ENCODE assay signal across 19 cellular contexts in genomic region chr18:6776193-6776592, GRCh38. TPM values are rescaled to one million over a fixed set of nuclear protein-coding genes. Genes with fewer than 3 reads are reported as not detected.
DNase-seq lines count a peak whose midpoint lies in the region; ATAC-seq, FAIRE-seq and TF ChIP-seq lines count a peak whose summit lies in the region.
"Had no signal": no experiment of that assay in that cellular context is flagged by ENCODE, and none has a peak within 500 bp of the region (broad histone marks: within the 10 kb centered on the region; RNA-seq: fewer than 3 reads in every experiment).

No MANE protein-coding gene starts in this region.

- H3K36me3 ChIP-seq in astrocyte (ENCODE audit: insufficient read depth, low read length) (no peaks in the 10 kb centered on the region), sigmoid colon (no peaks in the 10 kb centered on the region)
- H3K36me3 ChIP-seq: cardiac muscle cell, pancreas, SJSA1, upper lobe of right lung had no signal

- H3K9me3 ChIP-seq in astrocyte (ENCODE audit: insufficient read depth, low read depth, low read length) (no peaks in the 10 kb centered on the region), sigmoid colon (no peaks in the 10 kb centered on the region)
- H3K9me3 ChIP-seq: pancreas, SJSA1, upper lobe of right lung had no signal

- no peaks in the 10 kb centered on the region for H3K27me3 Mint-ChIP-seq in astrocyte (ENCODE audit: low read depth, unreplicated experiment)
- H3K27me3 Mint-ChIP-seq: memory B cell had no signal

- H3K4me3 ChIP-seq in astrocyte (ENCODE audit: insufficient read depth, low read depth, low read length) (no peak overlapping the region), sigmoid colon (no peak overlapping the region), coronary artery (no peak overlapping the region)
- H3K4me3 ChIP-seq: cardiac muscle cell, pancreas, SJSA1, upper lobe of right lung had no signal

- no peak overlapping the region for H3K9ac ChIP-seq in astrocyte (ENCODE audit: low read length)

- no peak overlapping the region for H3K27ac ChIP-seq in astrocyte (ENCODE audit: low read depth, low read length)
- peak overlapping the region in 3 of 4 donors; percentile 63 to 81 (median 77) for H3K27ac ChIP-seq in sigmoid colon
- no peak overlapping the region for H3K27ac ChIP-seq in coronary artery
- H3K27ac ChIP-seq: cardiac muscle cell, pancreas, SJSA1, upper lobe of right lung had no signal

- H3K4me3 Mint-ChIP-seq in astrocyte (ENCODE audit: unreplicated experiment), result no peak overlapping the region
- H3K4me3 Mint-ChIP-seq: CD14-positive monocyte, memory B cell had no signal

- WGBS in sigmoid colon, 2 donors, result 67 to 72% methylated on average over 7 of the region's 7 CpGs

- TF ChIP-seq EP300 in sigmoid colon (IDR thresholded peaks at IDR 0.05), result no peak

- H3K4me1 ChIP-seq in astrocyte (ENCODE audit: insufficient read depth, low read length) (peaks cover 3% of the 10 kb centered on the region), sigmoid colon (peaks cover 0 to 21% (median 18%) of the 10 kb centered on the region in 4 donors)
- H3K4me1 ChIP-seq: pancreas had no signal

- H3K4me1 Mint-ChIP-seq in astrocyte (ENCODE audit: low read depth, unreplicated experiment), result peaks cover 38% of the 10 kb centered on the region
- H3K4me1 Mint-ChIP-seq: CD14-positive monocyte, memory B cell had no signal

- DNase-seq in EL (peak; percentile 10), astrocyte (ENCODE audit: low read depth) (peak; percentile 63), left ventricle myocardium superior (no peak), sigmoid colon (no peak), epidermal melanocyte (ENCODE audit: insufficient read length, low spot score) (no peak), DMS153 treated with DMSO at 0.1 percent for 48 hours (lab: John Stamatoyannopoulos, UW; ENCODE audit: unreplicated experiment) (no peak), coronary artery (ENCODE audit: low spot score) (no peak)
- DNase-seq in stimulated activated CD4-positive, alpha-beta T cell treated with anti-CD3 and anti-CD28 coated beads, Interleukin-4, amount 100 ng/mL, for 24 hours, result no peak
- DNase-seq: activated CD8-positive, alpha-beta memory T cell treated with anti-CD3 and anti-CD28 coated beads for 24 hours; activated gamma-delta T cell; pancreas; stimulated activated CD4-positive, alpha-beta T cell treated with anti-CD3 and anti-CD28 coated beads, Interleukin-1b, Interleukin-23, amount 100 ng/mL, for 48 hours; stimulated activated CD8-positive, alpha-beta memory T cell treated with anti-CD3 and anti-CD28 coated beads, Interleukin-4, amount 100 ng/mL, for 48 hours; upper lobe of right lung had no signal

- H3K27me3 ChIP-seq in astrocyte (ENCODE audit: insufficient read depth, low read length) (no peaks in the 10 kb centered on the region), sigmoid colon (no peaks in the 10 kb centered on the region)
- H3K27me3 ChIP-seq: cardiac muscle cell, pancreas, SJSA1, upper lobe of right lung had no signal

- intact Hi-C loops in left ventricle myocardium superior (cut with micrococcal nuclease) (no loop called here), sigmoid colon (cut with DNase I) (no loop called here)

- no peak overlapping the region for H3K27ac Mint-ChIP-seq in astrocyte (ENCODE audit: unreplicated experiment)
- H3K27ac Mint-ChIP-seq: CD14-positive monocyte, memory B cell had no signal

- H3K36me3 Mint-ChIP-seq in astrocyte (ENCODE audit: low read depth, unreplicated experiment), result no peaks in the 10 kb centered on the region
- H3K36me3 Mint-ChIP-seq: CD14-positive monocyte, memory B cell had no signal

- H3K79me2 ChIP-seq in astrocyte (ENCODE audit: insufficient read depth, low read length), result no peaks in the 10 kb centered on the region

- TF ChIP-seq CTCF in astrocyte (IDR thresholded peaks at IDR 0.05; ENCODE audit: insufficient read depth, low read depth, low read length) (no peak), sigmoid colon (IDR thresholded peaks at IDR 0.05) (no peak), coronary artery (IDR thresholded peaks at IDR 0.05) (no peak)

- H2AFZ ChIP-seq in astrocyte (ENCODE audit: low read depth, low read length), result no peak overlapping the region

- H3K4me2 ChIP-seq in astrocyte (ENCODE audit: low read length), result no peak overlapping the region

- peak; percentile 73 for ATAC-seq in left ventricle myocardium superior
- ATAC-seq: upper lobe of right lung had no signal

- no peak for TF ChIP-seq POLR2A in sigmoid colon (IDR thresholded peaks at IDR 0.05)

- no peak for FAIRE-seq in astrocyte (lab: Jason Lieb, UNC)
- FAIRE-seq: pancreas, TTC549 had no signal

- no peaks in the 10 kb centered on the region for H3K9me3 Mint-ChIP-seq in astrocyte (ENCODE audit: unreplicated experiment)

- H4K20me1 ChIP-seq in astrocyte (ENCODE audit: insufficient read depth, low read length), result no peaks in the 10 kb centered on the region

RNA-seq across cellular contexts. Expression of gene ARHGAP28, which starts 46.7 kb away (rescaled TPM):
- total RNA-seq in astrocyte, result 15.5 and 16.6 TPM in 2 replicates
- 1.4 TPM for total RNA-seq in left ventricle myocardium superior
- total RNA-seq in sigmoid colon, result 10 to 100 TPM in 1 of 4 donors, 1 to 10 TPM in 3; 4.3 to 13.2 (median 9.0) TPM
- 1 to 10 TPM in 2 of 3 donors, under 1 TPM in 1; 0.23 to 2.4 (median 1.0) TPM for polyA plus RNA-seq in sigmoid colon
- polyA plus RNA-seq: CD14-positive monocyte had no signal

Comparison
In these comparisons a context has a peak if more than half of its experiments do, and no peak if none do; other contexts are left out.
1. DNase-seq: peak in EL (single experiment) and astrocyte (single experiment); none in left ventricle myocardium superior (single experiment), sigmoid colon (single experiment), epidermal melanocyte (single experiment), DMS153 treated with DMSO at 0.1 percent for 48 hours (single experiment), coronary artery (single experiment) and stimulated activated CD4-positive, alpha-beta T cell treated with anti-CD3 and anti-CD28 coated beads, Interleukin-4, amount 100 ng/mL, for 24 hours (single experiment).
2. H3K27ac ChIP-seq: peak in sigmoid colon (3 of 4); none in astrocyte (single experiment) and coronary artery (0 of 2).